Comparison of ENCODE assay signal across 12 cellular contexts in the genomic region with DNA sequence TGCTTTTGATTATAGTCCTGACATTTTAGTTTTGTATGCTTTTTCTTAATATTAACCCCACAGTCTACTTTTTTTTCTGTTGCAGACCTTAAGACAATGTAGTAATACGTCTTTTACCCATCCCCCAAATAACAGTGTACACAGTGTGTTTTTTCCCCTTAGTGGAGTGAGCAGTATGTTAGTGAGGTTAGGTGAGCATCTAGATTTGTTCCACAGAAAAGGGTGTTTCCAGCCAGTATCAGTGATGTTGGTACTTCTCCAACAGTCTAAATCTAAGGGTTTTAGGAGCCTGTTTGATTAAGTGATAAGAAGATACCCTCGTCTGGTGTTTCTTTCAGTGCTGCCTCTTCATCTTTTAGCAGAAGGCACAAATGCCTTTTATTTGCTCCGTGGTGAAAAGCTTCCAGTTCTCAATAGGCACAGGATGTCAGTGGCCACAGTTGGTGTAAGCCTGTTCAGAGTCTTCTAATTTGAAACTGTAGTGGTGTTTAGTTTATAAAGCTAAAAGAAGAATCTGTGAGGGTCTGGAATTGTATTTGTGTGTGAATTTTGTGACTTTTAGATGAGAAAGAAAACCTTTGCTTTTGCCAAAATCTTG.
DNase-seq lines count a peak whose midpoint lies in the region; ATAC-seq lines count a peak whose summit lies in the region.
"Had no signal": no experiment of that assay in that cellular context is flagged by ENCODE, and none has a peak within 500 bp of the region (broad histone marks: within the 10 kb centered on the region; RNA-seq: fewer than 3 reads in every experiment).

No MANE protein-coding gene starts in this region.

- CTCF ChIA-PET in activated CD4-positive, alpha-beta T cell treated with anti-CD3 and anti-CD28 coated beads for 36 hours (lab: Charles Lee), result interaction anchor here (0.7 to 2.3 kb wide), 6 partner anchors 10 to 76 kb away, joined by 3 to 9 read pairs (median 3); no protein-coding TSS in a partner anchor

- peaks cover 2% of the 10 kb centered on the region for H3K36me3 Mint-ChIP-seq in activated CD4-positive, alpha-beta T cell treated with anti-CD3 and anti-CD28 coated beads for 36 hours (ENCODE audit: low read depth)

- H3K4me1 ChIP-seq in SJSA1 (replicated peaks), result peaks cover 55% of the 10 kb centered on the region

- H3K36me3 ChIP-seq in SJSA1, result no peaks in the 10 kb centered on the region
- H3K36me3 ChIP-seq: lower lobe of right lung had no signal

- ATAC-seq in activated CD4-positive, alpha-beta T cell treated with anti-CD3 and anti-CD28 coated beads for 36 hours, result peak; percentile 32
- ATAC-seq in stimulated activated naive CD8-positive, alpha-beta T cell treated with anti-CD3 and anti-CD28 coated beads, Interleukin-15, Interleukin-2, amounts not matched to agents 100 U/mL and 50 U/mL, for 24 hours, result peak; percentile 25
- ATAC-seq in left ventricle myocardium superior, result no peak
- ATAC-seq: lower lobe of right lung had no signal

- H3K9me3 ChIP-seq in SJSA1 (replicated peaks), result no peaks in the 10 kb centered on the region
- H3K9me3 ChIP-seq: lower lobe of right lung had no signal

- no peak overlapping the region for H3K4me3 Mint-ChIP-seq in activated CD4-positive, alpha-beta T cell treated with anti-CD3 and anti-CD28 coated beads for 36 hours
- H3K4me3 Mint-ChIP-seq: dendritic cell treated with granulocyte-macrophage colony-stimulating factor and Interleukin-4, amounts not matched to agents 40 ng/mL and 50 ng/mL, for 4 days had no signal

- H3K4me1 Mint-ChIP-seq in activated CD4-positive, alpha-beta T cell treated with anti-CD3 and anti-CD28 coated beads for 36 hours, result peaks cover 87% of the 10 kb centered on the region

- no peak overlapping the region for H3K4me3 ChIP-seq in SJSA1
- H3K4me3 ChIP-seq: lower lobe of right lung had no signal

- intact Hi-C loops in activated CD4-positive, alpha-beta T cell treated with anti-CD3 and anti-CD28 coated beads for 36 hours (cut with DNase I, micrococcal nuclease), result no loop called here
- intact Hi-C loops in left ventricle myocardium superior (cut with micrococcal nuclease), result loop anchor here (10.0 kb wide), 1 partner anchor 54 kb away; no protein-coding TSS in a partner anchor

- POLR2A ChIA-PET in activated CD4-positive, alpha-beta T cell treated with anti-CD3 and anti-CD28 coated beads for 36 hours (lab: Charles Lee), result no interaction called here

- H3K9me3 Mint-ChIP-seq in activated CD4-positive, alpha-beta T cell treated with anti-CD3 and anti-CD28 coated beads for 36 hours (ENCODE audit: low read depth), result no peaks in the 10 kb centered on the region
- H3K9me3 Mint-ChIP-seq: dendritic cell treated with granulocyte-macrophage colony-stimulating factor and Interleukin-4, amounts not matched to agents 40 ng/mL and 50 ng/mL, for 4 days had no signal

- peak overlapping the region; percentile 55 for H3K27ac Mint-ChIP-seq in activated CD4-positive, alpha-beta T cell treated with anti-CD3 and anti-CD28 coated beads for 36 hours
- H3K27ac Mint-ChIP-seq: dendritic cell treated with granulocyte-macrophage colony-stimulating factor and Interleukin-4, amounts not matched to agents 40 ng/mL and 50 ng/mL, for 4 days had no signal

- DNase-seq in activated CD4-positive, alpha-beta T cell treated with anti-CD3 and anti-CD28 coated beads for 36 hours, result no peak
- no peak for DNase-seq in activated CD4-positive, alpha-beta T cell treated with anti-CD3 and anti-CD28 coated beads, Interleukin-2, amount 50 U/mL, for 1 hour
- DNase-seq in SJSA1 (ENCODE audit: low read depth in 1 of 2, low spot score in 2 of 2), result no peak
- DNase-seq in stimulated activated naive CD8-positive, alpha-beta T cell treated with anti-CD3 and anti-CD28 coated beads, Interleukin-15, Interleukin-2, amounts not matched to agents 100 U/mL and 50 U/mL, for 24 hours, result no peak
- DNase-seq in islet precursor cell, result no peak
- no peak for DNase-seq in left ventricle myocardium superior
- no peak for DNase-seq in NCI-H524 treated with DMSO at 0.1 percent for 48 hours (lab: John Stamatoyannopoulos, UW)
- DNase-seq: activated effector memory CD4-positive, alpha-beta T cell treated with anti-CD3 and anti-CD28 coated beads, Interleukin-2, amount 50 U/mL, for 16 hours; lower lobe of right lung; NCI-H2029 treated with DMSO at 0.1 percent for 48 hours had no signal

- H3K27me3 ChIP-seq in SJSA1 (replicated peaks) (no peaks in the 10 kb centered on the region), layer of hippocampus (ENCODE audit: control insufficient read depth, insufficient read depth, low read length) (no peaks in the 10 kb centered on the region)

- H3K27me3 Mint-ChIP-seq in activated CD4-positive, alpha-beta T cell treated with anti-CD3 and anti-CD28 coated beads for 36 hours, result no peaks in the 10 kb centered on the region
- H3K27me3 Mint-ChIP-seq: dendritic cell treated with granulocyte-macrophage colony-stimulating factor and Interleukin-4, amounts not matched to agents 40 ng/mL and 50 ng/mL, for 4 days had no signal

- H3K27ac ChIP-seq in SJSA1 (0 out of 2 replicates have a peak overlapping the region, but pooled peaks have one; percentile 9), layer of hippocampus (ENCODE audit: low read depth, low read length) (peak overlapping the region; percentile 48)
- H3K27ac ChIP-seq: lower lobe of right lung had no signal
